ENCODE assay signal across 8 cellular contexts in genomic region chr4:22129454-22130075, GRCh38.
A peak's percentile ranks its signal among the peaks of the same experiment; 100 is the strongest.
DNase-seq lines count a peak whose midpoint lies in the region; ATAC-seq, FAIRE-seq and TF ChIP-seq lines count a peak whose summit lies in the region.

No MANE protein-coding gene starts in this region.

- in situ Hi-C loops in HAP-1 (cut with MboI; ENCODE audit: low sequenced_read_pairs), result no loop called here

- no peaks in the 10 kb centered on the region for H3K36me3 Mint-ChIP-seq in T-cell

- H3K27ac ChIP-seq in foreskin keratinocyte, result no peak overlapping the region

- H3K4me3 Mint-ChIP-seq in T-cell, result no peak overlapping the region

- H3K27ac Mint-ChIP-seq in T-cell, result no peak overlapping the region

- no peak for FAIRE-seq in urothelium cell line (lab: Jason Lieb, UNC)

- no peaks in the 10 kb centered on the region for H3K9me3 ChIP-seq in HAP-1

- H3K27me3 Mint-ChIP-seq in T-cell, result no peaks in the 10 kb centered on the region

- ATAC-seq in foreskin keratinocyte (peak; percentile 67), T-cell (replicated peaks in 1 of 4) (no peak)

- CTCF ChIA-PET in T-cell (lab: Charles Lee), result no interaction called here

- peaks cover 6 to 13% (median 9%) of the 10 kb centered on the region in 3 donors for H3K9me3 Mint-ChIP-seq in T-cell

- H3K36me3 ChIP-seq in HAP-1 (replicated peaks), result no peaks in the 10 kb centered on the region

- DNase-seq in COLO829 (ENCODE audit: low spot score) (peak; percentile 50), HAP-1 (ENCODE audit: low spot score in 2 of 2) (peak; percentile 6 to 59), RPMI8226 (peak; percentile 14), foreskin keratinocyte (peak; percentile 4 to 45), urothelium cell line (ENCODE audit: low spot score) (peak; percentile 28), NCI-H128 (lab: John Stamatoyannopoulos, UW; ENCODE audit: unreplicated experiment) (no peak), T-cell (no peak)
- DNase-seq in stimulated activated CD4-positive, alpha-beta T cell treated with anti-CD3 and anti-CD28 coated beads, Interleukin-4, amount 100 ng/mL, for 1 hour, result no peak

- no peaks in the 10 kb centered on the region for H3K4me1 ChIP-seq in HAP-1
- H3K4me1 ChIP-seq in foreskin keratinocyte, result no peaks in the 10 kb centered on the region

- no peaks in the 10 kb centered on the region for H3K27me3 ChIP-seq in HAP-1 (ENCODE audit: low read depth)
- H3K27me3 ChIP-seq in foreskin keratinocyte, result no peaks in the 10 kb centered on the region

- H3K4me1 Mint-ChIP-seq in T-cell, result no peaks in the 10 kb centered on the region

- H3K4me3 ChIP-seq in HAP-1, result no peak overlapping the region

- peak; percentile 64 for TF ChIP-seq CTCF in foreskin keratinocyte (conservative IDR thresholded peaks at IDR 0.05)

- POLR2A ChIA-PET in T-cell (lab: Charles Lee), result no interaction called here

Comparison
In these comparisons a context has a peak if more than half of its experiments do, and no peak if none do; other contexts are left out.
1. DNase-seq: peak in COLO829 (single experiment), HAP-1 (2 of 2), RPMI8226 (single experiment), foreskin keratinocyte (2 of 2) and urothelium cell line (single experiment); none in NCI-H128 (single experiment), T-cell (0 of 34) and stimulated activated CD4-positive, alpha-beta T cell treated with anti-CD3 and anti-CD28 coated beads, Interleukin-4, amount 100 ng/mL, for 1 hour (single experiment).